In genomic region chr3:100334340-100335136, GRCh38 we compare ENCODE assay signal across 8 cellular contexts. TPM values are rescaled to one million over a fixed set of nuclear protein-coding genes. Genes with fewer than 3 reads are reported as not detected.
DNase-seq lines count a peak whose midpoint lies in the region; ATAC-seq, FAIRE-seq and TF ChIP-seq lines count a peak whose summit lies in the region.

Gene NIT2, plus strand, starts transcription at chr3:100334757. Its CDS starts 35 bp downstream, at chr3:100334792.

- DNase-seq in AG09309 (ENCODE audit: low read depth) (no peak), NCI-H446 (lab: John Stamatoyannopoulos, UW) (peak; percentile 9 to 84), cerebellar cortex (ENCODE audit: low spot score) (peak; percentile 85), keratinocyte (ENCODE audit: low read depth, low spot score) (peak; percentile 9)
- peak; percentile 82 for DNase-seq in activated CD4-positive, CD25-positive, alpha-beta regulatory T cell treated with anti-CD3 and anti-CD28 coated beads, Interleukin-2, amount 50 U/mL, for 72 hours
- DNase-seq in stimulated activated CD4-positive, alpha-beta T cell treated with anti-CD3 and anti-CD28 coated beads, Interleukin-15, amount 100 ng/mL, for 1 hour (ENCODE audit: low read depth in 1 of 2, low spot score in 1 of 2): peak; percentile 49 to 67

- no peaks in the 10 kb centered on the region for H3K9me3 ChIP-seq in keratinocyte (ENCODE audit: control insufficient read depth, low read depth, low read length)

- H3K27me3 ChIP-seq in keratinocyte (ENCODE audit: control insufficient read depth, extremely low read depth, insufficient read depth, low read length): no peaks in the 10 kb centered on the region

- no peak for TF ChIP-seq CTCF in AG09309 (IDR thresholded peaks at IDR 0.05; ENCODE audit: control insufficient read depth, insufficient read depth, low read depth, low read length, missing control alignments)
- TF ChIP-seq CTCF in keratinocyte (optimal IDR thresholded peaks at IDR 0.05 in 1 of 3, IDR thresholded peaks at IDR 0.05 in 1 of 3, conservative IDR thresholded peaks at IDR 0.05 in 1 of 3; ENCODE audit: extremely low read depth in 1 of 3, insufficient read depth in 2 of 3, low read length in 3 of 3): no peak

- H3K36me3 ChIP-seq in keratinocyte (ENCODE audit: control insufficient read depth in 2 of 2, extremely low read depth in 1 of 2, insufficient read depth in 2 of 2, low read length in 2 of 2): peaks cover 0 to 9% of the 10 kb centered on the region in 2 experiments

- peak within 1 kb of the TSS; percentile 100 for H2AFZ ChIP-seq in keratinocyte (ENCODE audit: control insufficient read depth, low read length)

- peaks cover 13% of the 10 kb centered on the region for H3K4me1 ChIP-seq in keratinocyte (ENCODE audit: control insufficient read depth, extremely low read depth, insufficient read depth, low read length)

- peak within 1 kb of the TSS; percentile 91 for H3K9ac ChIP-seq in keratinocyte (ENCODE audit: control insufficient read depth, extremely low read depth, insufficient read depth, low read length)

- H3K27ac ChIP-seq in keratinocyte (ENCODE audit: control insufficient read depth, insufficient read depth, low read length): peak within 1 kb of the TSS; percentile 77

- peaks cover 23% of the 10 kb centered on the region for H3K79me2 ChIP-seq in keratinocyte (ENCODE audit: control insufficient read depth, insufficient read depth, low read length)

- no peak for FAIRE-seq in keratinocyte (lab: Jason Lieb, UNC)

- no peaks in the 10 kb centered on the region for H4K20me1 ChIP-seq in keratinocyte (ENCODE audit: control insufficient read depth, extremely low read depth, insufficient read depth, low read length)

- dilution Hi-C loops in keratinocyte (cut with MboI; ENCODE audit: extremely low pct_ligation_motif_present, low sequenced_read_pairs): no loop called here

- ATAC-seq in GM18909 (IDR thresholded peaks at IDR 0.05; ENCODE audit: poor library complexity, unreplicated experiment): peak; percentile 96
- peak; percentile 96 for ATAC-seq in HG03159 (IDR thresholded peaks at IDR 0.05; ENCODE audit: unreplicated experiment)

- peak within 1 kb of the TSS; percentile 74 for H3K4me3 ChIP-seq in AG09309 (ENCODE audit: control insufficient read depth, low read depth, low read length)
- H3K4me3 ChIP-seq in keratinocyte (ENCODE audit: control insufficient read depth in 2 of 3, extremely low read depth in 1 of 3, insufficient read depth in 2 of 3, low read depth in 1 of 3, low read length in 3 of 3): peak within 1 kb of the TSS; percentile 70 to 93 (median 89)

- no peaks in the 10 kb centered on the region for H3K9me1 ChIP-seq in keratinocyte (ENCODE audit: control insufficient read depth, extremely low read depth, insufficient read depth, low read length)

- peak within 1 kb of the TSS; percentile 98 for H3K4me2 ChIP-seq in keratinocyte (ENCODE audit: control insufficient read depth, extremely low read depth, insufficient read depth, low read depth, low read length)

RNA-seq across cellular contexts. Expression of gene NIT2, which starts in this region (rescaled TPM):
- 79.1 to 118 TPM (median 98.6 TPM) in 3 replicates for polyA plus RNA-seq in keratinocyte
- 17.4 TPM for polyA plus RNA-seq in keratinocyte (2011; ENCODE audit: low read depth)
- 61.2 and 102 TPM in 2 replicates for polyA plus RNA-seq in keratinocyte (2011; cell fraction: cytosol; rRNA removed)
- polyA plus RNA-seq in keratinocyte (2011; cell fraction: nucleus; rRNA removed): 122 and 157 TPM in 2 replicates
- 69.1 and 69.8 TPM in 2 replicates for polyA plus RNA-seq in keratinocyte (2012; ENCODE audit: low replicate concordance)
- polyA minus RNA-seq in keratinocyte: 8.0 to 45.3 TPM (median 32.4 TPM) in 3 replicates
- 30.1 TPM for polyA minus RNA-seq in keratinocyte (2011; cell fraction: cytosol; rRNA and poly(A)+ RNA removed)
- polyA minus RNA-seq in keratinocyte (2011; cell fraction: nucleus; rRNA and poly(A)+ RNA removed): 12.6 and 28.9 TPM in 2 replicates
